In genomic region chr1:160112370-160112769, GRCh38 we compare ENCODE assay signal across 3 cellular contexts.
TF ChIP-seq lines count a peak whose summit lies in the region.

No MANE protein-coding gene starts in this region.

TF ChIP-seq in A549, 52 proteins besides CTCF, POLR2A, EP300 and RAD21:
- TF ChIP-seq NPAS2 (CRISPR knock-in tag; IDR thresholded peaks at IDR 0.05; ENCODE audit: borderline replicate concordance) (no peak), HES2 (IDR thresholded peaks at IDR 0.05) (no peak), RCOR1 (IDR thresholded peaks at IDR 0.05; ENCODE audit: low read depth, low read length) (no peak), SREBF2 (IDR thresholded peaks at IDR 0.05) (no peak), USF2 (IDR thresholded peaks at IDR 0.05) (no peak), ZSCAN20 (CRISPR knock-in tag; IDR thresholded peaks at IDR 0.05) (no peak), FOSB (CRISPR knock-in tag; IDR thresholded peaks at IDR 0.05) (no peak), ZC3H11A (IDR thresholded peaks at IDR 0.05) (no peak), RARB (CRISPR knock-in tag; IDR thresholded peaks at IDR 0.05) (no peak), JUN (IDR thresholded peaks at IDR 0.05) (no peak)

TF ChIP-seq in HEK293, 187 proteins besides CTCF, POLR2A, EP300 and RAD21:
- no peak for TF ChIP-seq MEIS1 (CRISPR knock-in tag; IDR thresholded peaks at IDR 0.05; ENCODE audit: borderline replicate concordance)
- TF ChIP-seq ZFHX2 (tag by site-specific recombination; conservative IDR thresholded peaks at IDR 0.05): peak; percentile 34; the same call in 1 of the 2 replicates

TF ChIP-seq in endothelial cell of umbilical vein, 7 proteins besides CTCF, POLR2A, EP300 and RAD21:
- no peak for TF ChIP-seq FOS (IDR thresholded peaks at IDR 0.05; ENCODE audit: borderline replicate concordance, insufficient read depth, low read length)
- no peak for TF ChIP-seq MYC (IDR thresholded peaks at IDR 0.05; ENCODE audit: low read depth, low read length)
- TF ChIP-seq POLR2AphosphoS5 (IDR thresholded peaks at IDR 0.05; ENCODE audit: insufficient read depth, low read depth, low read length): no peak
- TF ChIP-seq EZH2 (IDR thresholded peaks at IDR 0.05; ENCODE audit: borderline replicate concordance, low read depth, low read length, severe bottlenecking): no peak
- TF ChIP-seq MAX (IDR thresholded peaks at IDR 0.05; ENCODE audit: insufficient read depth, insufficient read length): no peak
- no peak for TF ChIP-seq JUN (IDR thresholded peaks at IDR 0.05; ENCODE audit: borderline replicate concordance, insufficient read depth, insufficient read length, low read depth)
- no peak for TF ChIP-seq GATA2 (IDR thresholded peaks at IDR 0.05; ENCODE audit: insufficient read depth, insufficient read length, low read depth, low read length)
